In genomic region chr3:54360320-54360719, GRCh38 we compare ENCODE assay signal across 23 cellular contexts.
"Had no signal": no experiment of that assay in that cellular context is flagged by ENCODE, and none has a peak within 500 bp of the region (broad histone marks: within the 10 kb centered on the region; RNA-seq: fewer than 3 reads in every experiment).

No MANE protein-coding gene starts in this region.

- H3K4me2 ChIP-seq: smooth muscle cell had no signal

- DNase-seq: activated CD4-positive, alpha-beta memory T cell treated with anti-CD3 and anti-CD28 coated beads for 36 hours; activated CD4-positive, alpha-beta T cell treated with anti-CD3 and anti-CD28 coated beads for 48 hours; activated naive CD4-positive, alpha-beta T cell treated with Interleukin-2 at 50 U/mL for 16 hours; activated naive CD8-positive, alpha-beta T cell treated with anti-CD3 and anti-CD28 coated beads, Interleukin-2, amount 10 ng/mL, durations not matched to agents 7 days and 5 days; activated T-cell treated with anti-CD3 and anti-CD28 coated beads, Interleukin-2, amount 50 U/mL, for 48 hours; amniotic stem cell; cerebellar nuclear complex; immature natural killer cell; kidney glomerular epithelial cell; posterior cingulate gyrus; sigmoid colon; stimulated activated CD4-positive, alpha-beta T cell treated with anti-CD3 and anti-CD28 coated beads, Interleukin-15, amount 100 ng/mL, for 24 hours; stomach; T-helper 17 cell had no signal

- H3K4me3 ChIP-seq: coronary artery, sigmoid colon, smooth muscle cell, stomach, suprapubic skin, tibial nerve had no signal

- H3K4me1 Mint-ChIP-seq: activated naive CD8-positive, alpha-beta T cell treated with anti-CD3 and anti-CD28 coated beads, Interleukin-2, amount 10 ng/mL, durations not matched to agents 7 days and 5 days; immature natural killer cell; memory B cell; stimulated activated memory B cell treated with anti-CD40 and anti-IgM and Interleukin-4, amounts not matched to agents 10 μg/mL and 1 μg/mL and 100 μg/mL, for 72 hours; T-helper 17 cell had no signal

- H3K36me3 ChIP-seq: sigmoid colon, stomach, suprapubic skin, tibial nerve had no signal

- H3K36me3 Mint-ChIP-seq: activated CD4-positive, alpha-beta memory T cell treated with anti-CD3 and anti-CD28 coated beads for 36 hours; activated naive CD8-positive, alpha-beta T cell treated with anti-CD3 and anti-CD28 coated beads, Interleukin-2, amount 10 ng/mL, durations not matched to agents 7 days and 5 days; immature natural killer cell; memory B cell; stimulated activated memory B cell treated with anti-CD40 and anti-IgM and Interleukin-4, amounts not matched to agents 10 μg/mL and 1 μg/mL and 100 μg/mL, for 72 hours had no signal

- H3K27ac ChIP-seq: coronary artery, epithelial cell of prostate, sigmoid colon, stomach, suprapubic skin, tibial nerve had no signal

- H3K9me3 Mint-ChIP-seq: activated CD4-positive, alpha-beta memory T cell treated with anti-CD3 and anti-CD28 coated beads for 36 hours; activated naive CD8-positive, alpha-beta T cell treated with anti-CD3 and anti-CD28 coated beads, Interleukin-2, amount 10 ng/mL, durations not matched to agents 7 days and 5 days; memory B cell; nephron; stimulated activated memory B cell treated with anti-CD40 and anti-IgM and Interleukin-4, amounts not matched to agents 10 μg/mL and 1 μg/mL and 100 μg/mL, for 72 hours had no signal

- FAIRE-seq: urothelium cell line had no signal

- ATAC-seq: stimulated activated memory B cell treated with anti-CD40 and anti-IgM and Interleukin-4, amounts not matched to agents 10 μg/mL and 1 μg/mL and 100 μg/mL, for 72 hours; T-helper 17 cell had no signal

- H3K27me3 Mint-ChIP-seq: activated CD4-positive, alpha-beta memory T cell treated with anti-CD3 and anti-CD28 coated beads for 36 hours; activated naive CD8-positive, alpha-beta T cell treated with anti-CD3 and anti-CD28 coated beads, Interleukin-2, amount 10 ng/mL, durations not matched to agents 7 days and 5 days; memory B cell; stimulated activated memory B cell treated with anti-CD40 and anti-IgM and Interleukin-4, amounts not matched to agents 10 μg/mL and 1 μg/mL and 100 μg/mL, for 72 hours had no signal

- H3K4me3 Mint-ChIP-seq: activated CD4-positive, alpha-beta memory T cell treated with anti-CD3 and anti-CD28 coated beads for 36 hours; activated naive CD8-positive, alpha-beta T cell treated with anti-CD3 and anti-CD28 coated beads, Interleukin-2, amount 10 ng/mL, durations not matched to agents 7 days and 5 days; immature natural killer cell; memory B cell; nephron; stimulated activated memory B cell treated with anti-CD40 and anti-IgM and Interleukin-4, amounts not matched to agents 10 μg/mL and 1 μg/mL and 100 μg/mL, for 72 hours; T-helper 17 cell had no signal

- H3K27me3 ChIP-seq: sigmoid colon, stomach, suprapubic skin, tibial nerve had no signal

- H3K27ac Mint-ChIP-seq: activated CD4-positive, alpha-beta memory T cell treated with anti-CD3 and anti-CD28 coated beads for 36 hours; activated naive CD8-positive, alpha-beta T cell treated with anti-CD3 and anti-CD28 coated beads, Interleukin-2, amount 10 ng/mL, durations not matched to agents 7 days and 5 days; immature natural killer cell; memory B cell; nephron; stimulated activated memory B cell treated with anti-CD40 and anti-IgM and Interleukin-4, amounts not matched to agents 10 μg/mL and 1 μg/mL and 100 μg/mL, for 72 hours; T-helper 17 cell had no signal
